ENCODE assay signal across 31 cellular contexts in genomic region chr5:73892218-73892617, GRCh38.
"Had no signal": no experiment of that assay in that cellular context is flagged by ENCODE, and none has a peak within 500 bp of the region (broad histone marks: within the 10 kb centered on the region; RNA-seq: fewer than 3 reads in every experiment).

No MANE protein-coding gene starts in this region.

- H3K27ac Mint-ChIP-seq: activated CD4-positive, alpha-beta memory T cell treated with anti-CD3 and anti-CD28 coated beads for 36 hours; activated CD4-positive, alpha-beta T cell treated with anti-CD3 and anti-CD28 coated beads for 36 hours; activated CD4-positive, alpha-beta T cell treated with anti-CD3 and anti-CD28 coated beads, Interleukin-2, amount 10 ng/mL, durations not matched to agents 24 days and 14 days; activated CD8-positive, alpha-beta memory T cell treated with anti-CD3 and anti-CD28 coated beads, Interleukin-2, amount 10 ng/mL, durations not matched to agents 7 days and 5 days; activated CD8-positive, alpha-beta T cell treated with anti-CD3 and anti-CD28 coated beads, Interleukin-2, amount 10 ng/mL, durations not matched to agents 7 days and 5 days; activated naive CD4-positive, alpha-beta T cell treated with anti-CD3 and anti-CD28 coated beads, Interleukin-2, amount 10 ng/mL, durations not matched to agents 7 days and 5 days; activated naive CD4-positive, alpha-beta T cell treated with anti-CD3 and anti-CD28 coated beads, Interleukin-2, amount 50 U/mL, for 72 hours; activated naive CD8-positive, alpha-beta T cell treated with anti-CD3 and anti-CD28 coated beads, Interleukin-2, amount 10 ng/mL, durations not matched to agents 7 days and 5 days; activated T-helper 1 cell treated with anti-CD3 and anti-CD28 coated beads, Interleukin-12 subunit alpha, Interleukin-12 subunit beta, Interleukin-2, Interleukin-4 antibody, amounts not matched to agents 30 ng/mL and 10 ng/mL and 1 ng/mL, durations not matched to agents 14 hours and 24 hours and 36 hours; activated T-helper 2 cell treated with anti-CD3 and anti-CD28 coated beads, Interferon-gamma antibody, Interleukin-2, Interleukin-4, amounts not matched to agents 10 μg/mL and 5 μg/mL and 100 μg/mL, durations not matched to agents 14 hours and 24 hours and 36 hours; brain had no signal

- H3K4me1 Mint-ChIP-seq: activated CD4-positive, alpha-beta T cell treated with anti-CD3 and anti-CD28 coated beads for 36 hours; activated naive CD4-positive, alpha-beta T cell treated with anti-CD3 and anti-CD28 coated beads, Interleukin-2, amount 10 ng/mL, durations not matched to agents 7 days and 5 days; activated naive CD8-positive, alpha-beta T cell treated with anti-CD3 and anti-CD28 coated beads, Interleukin-2, amount 10 ng/mL, durations not matched to agents 7 days and 5 days had no signal

- H3K27me3 ChIP-seq: ascending aorta, breast epithelium, colonic mucosa, esophagus muscularis mucosa, foreskin keratinocyte, gastrocnemius medialis had no signal

- H3K4me3 Mint-ChIP-seq: activated CD4-positive, alpha-beta memory T cell treated with anti-CD3 and anti-CD28 coated beads for 36 hours; activated CD4-positive, alpha-beta T cell treated with anti-CD3 and anti-CD28 coated beads for 36 hours; activated CD4-positive, alpha-beta T cell treated with anti-CD3 and anti-CD28 coated beads, Interleukin-2, amount 10 ng/mL, durations not matched to agents 24 days and 14 days; activated CD8-positive, alpha-beta memory T cell treated with anti-CD3 and anti-CD28 coated beads, Interleukin-2, amount 10 ng/mL, durations not matched to agents 7 days and 5 days; activated CD8-positive, alpha-beta T cell treated with anti-CD3 and anti-CD28 coated beads, Interleukin-2, amount 10 ng/mL, durations not matched to agents 7 days and 5 days; activated naive CD4-positive, alpha-beta T cell treated with anti-CD3 and anti-CD28 coated beads, Interleukin-2, amount 10 ng/mL, durations not matched to agents 7 days and 5 days; activated naive CD8-positive, alpha-beta T cell treated with anti-CD3 and anti-CD28 coated beads, Interleukin-2, amount 10 ng/mL, durations not matched to agents 7 days and 5 days; activated T-helper 1 cell treated with anti-CD3 and anti-CD28 coated beads, Interleukin-12 subunit alpha, Interleukin-12 subunit beta, Interleukin-2, Interleukin-4 antibody, amounts not matched to agents 30 ng/mL and 10 ng/mL and 1 ng/mL, durations not matched to agents 14 hours and 24 hours and 36 hours; brain had no signal

- DNase-seq: activated CD4-positive, alpha-beta memory T cell treated with anti-CD3 and anti-CD28 coated beads for 36 hours; activated CD4-positive, alpha-beta T cell treated with anti-CD3 and anti-CD28 coated beads for 36 hours; activated CD4-positive, alpha-beta T cell treated with anti-CD3 and anti-CD28 coated beads, Interleukin-2, amount 10 ng/mL, durations not matched to agents 24 days and 14 days; activated CD4-positive, CD25-positive, alpha-beta regulatory T cell; activated CD4-positive, CD25-positive, alpha-beta regulatory T cell treated with anti-CD3 and anti-CD28 coated beads, Interleukin-2, amount 50 U/mL, for 72 hours; activated CD8-positive, alpha-beta memory T cell treated with anti-CD3 and anti-CD28 coated beads, Interleukin-2, amount 10 ng/mL, durations not matched to agents 7 days and 5 days; activated CD8-positive, alpha-beta memory T cell treated with anti-CD3 and anti-CD28 coated beads, Interleukin-2, amount 50 U/mL, for 4 hours; activated CD8-positive, alpha-beta T cell treated with anti-CD3 and anti-CD28 coated beads, Interleukin-2, amount 10 ng/mL, durations not matched to agents 7 days and 5 days; activated gamma-delta T cell; activated naive CD4-positive, alpha-beta T cell; activated naive CD4-positive, alpha-beta T cell treated with anti-CD3 and anti-CD28 coated beads, Interleukin-2, amount 10 ng/mL, durations not matched to agents 7 days and 5 days; activated naive CD8-positive, alpha-beta T cell treated with anti-CD3 and anti-CD28 coated beads, Interleukin-2, amount 10 ng/mL, durations not matched to agents 7 days and 5 days; activated T-cell treated with anti-CD3 and anti-CD28 coated beads, Interleukin-2, amount 50 U/mL, for 1 hour; activated T-cell treated with anti-CD3 and anti-CD28 coated beads, Interleukin-2, amount 50 U/mL, for 48 hours; central memory CD4-positive, alpha-beta T cell; cerebellar nuclear complex; colonic mucosa; effector CD8-positive, alpha-beta T cell; erythroblast; gastrocnemius medialis; heart right ventricle; T-helper 2 cell had no signal

- H3K4me1 ChIP-seq: ascending aorta, breast epithelium, colonic mucosa, esophagus muscularis mucosa, foreskin keratinocyte, gastrocnemius medialis, heart right ventricle had no signal

- H3K4me3 ChIP-seq: ascending aorta, breast epithelium, cardiac muscle cell, colonic mucosa, esophagus muscularis mucosa, gastrocnemius medialis, heart right ventricle had no signal

- H3K27ac ChIP-seq: ascending aorta, breast epithelium, cardiac muscle cell, colonic mucosa, esophagus muscularis mucosa, foreskin keratinocyte, gastrocnemius medialis, heart right ventricle had no signal

- H3K36me3 Mint-ChIP-seq: activated CD4-positive, alpha-beta memory T cell treated with anti-CD3 and anti-CD28 coated beads for 36 hours; activated CD8-positive, alpha-beta memory T cell treated with anti-CD3 and anti-CD28 coated beads, Interleukin-2, amount 10 ng/mL, durations not matched to agents 7 days and 5 days; activated naive CD4-positive, alpha-beta T cell treated with anti-CD3 and anti-CD28 coated beads, Interleukin-2, amount 10 ng/mL, durations not matched to agents 7 days and 5 days; activated naive CD4-positive, alpha-beta T cell treated with anti-CD3 and anti-CD28 coated beads, Interleukin-2, amount 50 U/mL, for 72 hours; activated naive CD8-positive, alpha-beta T cell treated with anti-CD3 and anti-CD28 coated beads, Interleukin-2, amount 10 ng/mL, durations not matched to agents 7 days and 5 days; brain had no signal

- H3K9me3 ChIP-seq: ascending aorta, breast epithelium, colonic mucosa, esophagus muscularis mucosa, gastrocnemius medialis, heart right ventricle had no signal

- H3K9me3 Mint-ChIP-seq: activated CD4-positive, alpha-beta memory T cell treated with anti-CD3 and anti-CD28 coated beads for 36 hours; activated naive CD4-positive, alpha-beta T cell treated with anti-CD3 and anti-CD28 coated beads, Interleukin-2, amount 10 ng/mL, durations not matched to agents 7 days and 5 days; activated naive CD4-positive, alpha-beta T cell treated with anti-CD3 and anti-CD28 coated beads, Interleukin-2, amount 50 U/mL, for 72 hours; activated naive CD8-positive, alpha-beta T cell treated with anti-CD3 and anti-CD28 coated beads, Interleukin-2, amount 10 ng/mL, durations not matched to agents 7 days and 5 days; activated T-helper 1 cell treated with anti-CD3 and anti-CD28 coated beads, Interleukin-12 subunit alpha, Interleukin-12 subunit beta, Interleukin-2, Interleukin-4 antibody, amounts not matched to agents 30 ng/mL and 10 ng/mL and 1 ng/mL, durations not matched to agents 14 hours and 24 hours and 36 hours had no signal

- H3K36me3 ChIP-seq: breast epithelium, cardiac muscle cell, colonic mucosa, gastrocnemius medialis had no signal

- ATAC-seq: activated CD4-positive, alpha-beta T cell treated with anti-CD3 and anti-CD28 coated beads for 36 hours; activated CD8-positive, alpha-beta memory T cell treated with anti-CD3 and anti-CD28 coated beads, Interleukin-2, amount 10 ng/mL, durations not matched to agents 7 days and 5 days; activated CD8-positive, alpha-beta T cell treated with anti-CD3 and anti-CD28 coated beads, Interleukin-2, amount 10 ng/mL, durations not matched to agents 7 days and 5 days; activated naive CD4-positive, alpha-beta T cell treated with anti-CD3 and anti-CD28 coated beads, Interleukin-2, amount 50 U/mL, for 72 hours; gastrocnemius medialis; heart right ventricle had no signal
